14 cellular contexts compared by ENCODE assay signal in genomic region chr6:52545050-52545843, GRCh38. TPM values are rescaled to one million over a fixed set of nuclear protein-coding genes. Genes with fewer than 3 reads are reported as not detected.
DNase-seq lines count a peak whose midpoint lies in the region; ATAC-seq, FAIRE-seq and TF ChIP-seq lines count a peak whose summit lies in the region.
"Had no signal": no experiment of that assay in that cellular context is flagged by ENCODE, and none has a peak within 500 bp of the region (broad histone marks: within the 10 kb centered on the region; RNA-seq: fewer than 3 reads in every experiment).

No MANE protein-coding gene starts in this region.

- DNase-seq in HFFc6 (no peak), astrocyte (ENCODE audit: low read depth) (no peak), mesendoderm (no peak), testis (no peak), NCI-H446 (lab: John Stamatoyannopoulos, UW) (no peak), T-cell (no peak)
- DNase-seq: activated CD8-positive, alpha-beta T cell treated with anti-CD3 and anti-CD28 coated beads for 36 hours; anterior cingulate cortex; CD4-positive, CD25-positive, alpha-beta regulatory T cell; occipital lobe; stimulated activated CD4-positive, alpha-beta T cell treated with anti-CD3 and anti-CD28 coated beads, Interleukin-12 subunit alpha, Interleukin-12 subunit beta, amount 100 ng/mL, for 4 hours had no signal

- peaks cover 27% of the 10 kb centered on the region for H4K20me1 ChIP-seq in astrocyte (ENCODE audit: insufficient read depth, low read length)

- H3K4ac ChIP-seq in mesendoderm (ENCODE audit: low read depth, low read length), result peak overlapping the region; percentile 22

- no peak for TF ChIP-seq POLR2A in testis (IDR thresholded peaks at IDR 0.05)

- H3K9me3 Mint-ChIP-seq in HFFc6 (no peaks in the 10 kb centered on the region), astrocyte (ENCODE audit: unreplicated experiment) (peaks cover 5% of the 10 kb centered on the region), T-cell (no peaks in the 10 kb centered on the region)
- H3K9me3 Mint-ChIP-seq: activated CD8-positive, alpha-beta T cell treated with anti-CD3 and anti-CD28 coated beads for 36 hours; activated T-helper 2 cell treated with anti-CD3 and anti-CD28 coated beads, Interferon-gamma antibody, Interleukin-2, Interleukin-4, amounts not matched to agents 10 μg/mL and 5 μg/mL and 100 μg/mL, durations not matched to agents 14 hours and 24 hours and 36 hours; CD4-positive, CD25-positive, alpha-beta regulatory T cell had no signal

- H3K79me1 ChIP-seq in mesendoderm (ENCODE audit: low read length), result peaks cover 37% of the 10 kb centered on the region

- H3K27ac ChIP-seq in astrocyte (ENCODE audit: low read depth, low read length), result peak overlapping the region; percentile 87
- H3K27ac ChIP-seq in mesendoderm (ENCODE audit: low read depth, low read length), result peak overlapping the region; percentile 94
- H3K27ac ChIP-seq in testis, result peak overlapping the region; percentile 73 to 77

- H3K79me2 ChIP-seq in astrocyte (ENCODE audit: insufficient read depth, low read length) (peaks cover 100% of the 10 kb centered on the region), mesendoderm (ENCODE audit: control insufficient read depth, insufficient read depth, low read length) (peaks cover 54% of the 10 kb centered on the region)

- H4K8ac ChIP-seq in mesendoderm (ENCODE audit: low read depth, low read length), result peak overlapping the region; percentile 0

- H3K36me3 ChIP-seq in astrocyte (ENCODE audit: insufficient read depth, low read length) (peaks cover 10% of the 10 kb centered on the region), mesendoderm (ENCODE audit: control insufficient read depth, insufficient read depth, low read length) (no peaks in the 10 kb centered on the region), testis (ENCODE audit: low read depth, missing control alignments) (no peaks in the 10 kb centered on the region)

- H3K27ac Mint-ChIP-seq in HFFc6 (peak overlapping the region; percentile 95), astrocyte (ENCODE audit: unreplicated experiment) (peak overlapping the region; percentile 96), T-cell (no peak overlapping the region)
- H3K27ac Mint-ChIP-seq: activated CD8-positive, alpha-beta T cell treated with anti-CD3 and anti-CD28 coated beads for 36 hours; activated T-helper 2 cell treated with anti-CD3 and anti-CD28 coated beads, Interferon-gamma antibody, Interleukin-2, Interleukin-4, amounts not matched to agents 10 μg/mL and 5 μg/mL and 100 μg/mL, durations not matched to agents 14 hours and 24 hours and 36 hours had no signal

- H3K36me3 Mint-ChIP-seq in HFFc6 (ENCODE audit: low read depth), result peaks cover 59% of the 10 kb centered on the region
- peaks cover 25% of the 10 kb centered on the region for H3K36me3 Mint-ChIP-seq in astrocyte (ENCODE audit: low read depth, unreplicated experiment)
- H3K36me3 Mint-ChIP-seq in T-cell, result peaks cover 28% of the 10 kb centered on the region

- no peaks in the 10 kb centered on the region; the same call in 1 of the 2 replicates for H3K27me3 Mint-ChIP-seq in HFFc6 (ENCODE audit: insufficient read depth)
- H3K27me3 Mint-ChIP-seq in astrocyte (ENCODE audit: low read depth, unreplicated experiment), result no peaks in the 10 kb centered on the region
- no peaks in the 10 kb centered on the region for H3K27me3 Mint-ChIP-seq in T-cell
- H3K27me3 Mint-ChIP-seq: activated CD8-positive, alpha-beta T cell treated with anti-CD3 and anti-CD28 coated beads for 36 hours; CD4-positive, CD25-positive, alpha-beta regulatory T cell had no signal

- H3K56ac ChIP-seq in mesendoderm (ENCODE audit: low read length), result peak overlapping the region; percentile 40

- FAIRE-seq in astrocyte (lab: Jason Lieb, UNC), result no peak

- H3K23ac ChIP-seq in mesendoderm (ENCODE audit: low read length), result no peak overlapping the region

- H3K4me2 ChIP-seq in astrocyte (ENCODE audit: low read length) (peak overlapping the region; percentile 67), mesendoderm (ENCODE audit: low read length) (no peak overlapping the region)

- H3K9ac ChIP-seq in astrocyte (ENCODE audit: low read length) (peak overlapping the region; percentile 68), mesendoderm (ENCODE audit: low read length) (no peak overlapping the region)

- H3K9me3 ChIP-seq in astrocyte (ENCODE audit: insufficient read depth, low read depth, low read length) (no peaks in the 10 kb centered on the region), testis (no peaks in the 10 kb centered on the region)

- CTCF ChIA-PET in T-cell (lab: Charles Lee), result no interaction called here

- peak overlapping the region; percentile 4 for H2BK5ac ChIP-seq in mesendoderm (ENCODE audit: low read length)

- no peak overlapping the region for H2AFZ ChIP-seq in astrocyte (ENCODE audit: low read depth, low read length)

- no peak for ATAC-seq in HG03108 (IDR thresholded peaks at IDR 0.05; ENCODE audit: unreplicated experiment)
- ATAC-seq in GM21576 (IDR thresholded peaks at IDR 0.05; ENCODE audit: unreplicated experiment), result no peak
- no peak for ATAC-seq in T-cell (replicated peaks in 1 of 4)
- ATAC-seq: activated CD8-positive, alpha-beta T cell treated with anti-CD3 and anti-CD28 coated beads for 36 hours had no signal

- intact Hi-C loops in testis (cut with DNase I; ENCODE audit: low total_unique reads), result no loop called here

- TF ChIP-seq CTCF in HFFc6 (IDR thresholded peaks at IDR 0.05) (no peak), astrocyte (IDR thresholded peaks at IDR 0.05; ENCODE audit: insufficient read depth, low read depth, low read length) (no peak), testis (IDR thresholded peaks at IDR 0.05) (no peak)

- H3K4me3 ChIP-seq in astrocyte (ENCODE audit: insufficient read depth, low read depth, low read length) (no peak overlapping the region), mesendoderm (ENCODE audit: low read length) (no peak overlapping the region), testis (no peak overlapping the region)

- no peak overlapping the region for H2AK5ac ChIP-seq in mesendoderm (ENCODE audit: low read length)

- peak overlapping the region; percentile 82 for H3K4me3 Mint-ChIP-seq in HFFc6
- peak overlapping the region; percentile 30 for H3K4me3 Mint-ChIP-seq in astrocyte (ENCODE audit: unreplicated experiment)
- no peak overlapping the region for H3K4me3 Mint-ChIP-seq in T-cell
- H3K4me3 Mint-ChIP-seq: activated CD8-positive, alpha-beta T cell treated with anti-CD3 and anti-CD28 coated beads for 36 hours; CD4-positive, CD25-positive, alpha-beta regulatory T cell had no signal

- peak overlapping the region; percentile 43 for H3K18ac ChIP-seq in mesendoderm (ENCODE audit: low read length)

- H2BK15ac ChIP-seq in mesendoderm (replicated peaks; ENCODE audit: low read depth), result no peak overlapping the region

- POLR2A ChIA-PET in T-cell (lab: Charles Lee), result no interaction called here

- H2BK120ac ChIP-seq in mesendoderm (ENCODE audit: low read depth, low read length), result peak overlapping the region; percentile 23

- H3K4me1 Mint-ChIP-seq in HFFc6 (ENCODE audit: low read depth), result peaks cover 100% of the 10 kb centered on the region
- peaks cover 93% of the 10 kb centered on the region for H3K4me1 Mint-ChIP-seq in astrocyte (ENCODE audit: low read depth, unreplicated experiment)
- peaks cover 21 to 48% (median 27%) of the 10 kb centered on the region in 3 donors for H3K4me1 Mint-ChIP-seq in T-cell

- no peak overlapping the region for H4K5ac ChIP-seq in mesendoderm (ENCODE audit: low read length)

- no CpG with 5 or more reads among the region's 6 CpGs for WGBS in mesendoderm (ENCODE audit: extremely low coverage, insufficient coverage, low lambda C conversion rate)
- WGBS in testis, 2 donors, result 42 to 55% methylated on average over 6 of the region's 6 CpGs

- H3K4me1 ChIP-seq in astrocyte (ENCODE audit: insufficient read depth, low read length) (peaks cover 88% of the 10 kb centered on the region), mesendoderm (ENCODE audit: control insufficient read depth, low read depth, low read length) (peaks cover 36% of the 10 kb centered on the region), testis (peaks cover 33% of the 10 kb centered on the region)

- H3K27me3 ChIP-seq in astrocyte (ENCODE audit: insufficient read depth, low read length) (no peaks in the 10 kb centered on the region), mesendoderm (ENCODE audit: insufficient read depth, low read length, poor library complexity) (no peaks in the 10 kb centered on the region), testis (no peaks in the 10 kb centered on the region)

RNA-seq across cellular contexts. Expression of gene TRAM2, which starts 31.6 kb away (rescaled TPM):
- 100 to 1,000 TPM; 191 to 235 (median 215) TPM for total RNA-seq in HFFc6 (2021; fragmentation: NEBNext Ultra II Directional; extraction: Animal tissue kit (Norgen Biotek cat#: 25700))
- 88.7 and 93.4 TPM in 2 replicates for total RNA-seq in astrocyte
- 39.3 TPM for polyA plus RNA-seq in mesendoderm (2013, experiment 1 of 2)
- 39.0 TPM for polyA plus RNA-seq in mesendoderm (2013, experiment 2 of 2)
- 10 to 100 TPM; 21.1 to 26.1 TPM for total RNA-seq in testis
- 34.7 TPM for polyA plus RNA-seq in testis (ENCODE audit: insufficient read depth, low read depth, low replicate concordance)
- 10 to 100 TPM in 1 of 5 donors, 1 to 10 TPM in 4; 8.8 to 12.1 (median 9.3) TPM for total RNA-seq in T-cell

Comparison
In these comparisons a context has a peak if more than half of its experiments do, and no peak if none do; other contexts are left out.
1. H3K27ac Mint-ChIP-seq: peak in HFFc6 (single experiment) and astrocyte (single experiment); none in T-cell (0 of 2).
2. H3K4me3 Mint-ChIP-seq: peak in HFFc6 (single experiment) and astrocyte (single experiment); none in T-cell (0 of 3).
3. Peak in every context shown above with its lines, with median percentiles within 50 percentile points of each other: H3K27ac ChIP-seq.